14 cellular contexts compared by ENCODE assay signal in the genomic region with DNA sequence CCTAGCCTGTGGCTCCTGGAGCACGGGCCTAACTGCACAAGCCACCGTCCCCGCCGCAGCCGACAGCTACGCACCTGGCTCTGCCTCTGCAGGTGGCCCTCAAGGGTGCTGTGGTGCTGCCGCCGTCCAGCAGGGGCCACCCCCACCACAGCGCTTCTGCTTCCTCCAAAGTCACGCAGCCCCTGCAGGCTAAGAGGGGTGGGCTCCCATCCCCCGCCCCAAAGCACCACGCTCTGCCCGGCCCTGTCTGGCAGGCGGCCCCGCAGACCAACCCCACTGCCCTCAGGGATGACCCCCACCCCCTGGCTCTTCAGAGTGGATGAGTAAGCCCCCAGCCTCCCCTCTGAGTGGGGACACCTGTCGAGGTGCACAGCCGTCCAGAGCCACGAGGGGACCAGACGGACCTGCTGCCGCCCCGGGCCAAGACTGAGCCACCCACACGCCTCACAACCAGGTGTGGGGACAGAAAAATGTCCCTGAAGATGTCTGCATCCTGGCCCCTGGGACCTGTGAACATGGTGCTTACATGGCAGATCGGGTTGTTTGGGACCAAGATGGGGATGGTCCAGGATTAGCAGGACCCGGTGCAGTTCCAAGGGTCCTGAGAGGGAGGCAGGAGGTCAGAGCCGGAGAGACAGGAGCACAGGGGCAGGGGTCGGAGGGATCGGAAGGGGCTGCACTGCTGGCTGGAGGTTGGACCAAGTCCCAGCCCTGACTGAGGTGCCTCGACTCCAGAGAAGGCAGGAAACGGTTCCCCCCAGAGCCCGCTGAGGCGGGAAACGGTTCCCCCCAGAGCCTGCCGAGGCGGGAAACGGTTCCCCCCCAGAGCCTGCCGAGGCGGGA. TPM values are rescaled to one million over a fixed set of nuclear protein-coding genes. Genes with fewer than 3 reads are reported as not detected.
DNase-seq lines count a peak whose midpoint lies in the region; ATAC-seq and TF ChIP-seq lines count a peak whose summit lies in the region.
"Had no signal": no experiment of that assay in that cellular context is flagged by ENCODE, and none has a peak within 500 bp of the region (broad histone marks: within the 10 kb centered on the region; RNA-seq: fewer than 3 reads in every experiment).

No MANE protein-coding gene starts in this region.

- no peak overlapping the region for H3K4ac ChIP-seq in IMR-90 (ENCODE audit: low read depth, low read length)

- H3K27me3 ChIP-seq in IMR-90 (ENCODE audit: control insufficient read depth, insufficient read depth, low read length) (peaks cover 10% of the 10 kb centered on the region), body of pancreas (no peaks in the 10 kb centered on the region)

- H2BK5ac ChIP-seq in IMR-90 (ENCODE audit: low read depth, low read length, poor library complexity, severe bottlenecking), result no peak overlapping the region

- BruUV-seq in IMR-90 (replicated peaks; lab: Mats Ljungman, UMichigan), result no TSS peak

- no peaks in the 10 kb centered on the region for H3K9me3 Mint-ChIP-seq in natural killer cell

- no peak overlapping the region for H3K56ac ChIP-seq in IMR-90 (ENCODE audit: extremely low read depth, insufficient read depth, low read length)

- H3K18ac ChIP-seq in IMR-90 (ENCODE audit: low read depth, low read length), result no peak overlapping the region

- no peak overlapping the region for H2AK5ac ChIP-seq in IMR-90 (ENCODE audit: low read depth, low read length)

- H3K9me3 ChIP-seq in IMR-90 (ENCODE audit: control insufficient read depth, insufficient read depth, low read length) (no peaks in the 10 kb centered on the region), body of pancreas (no peaks in the 10 kb centered on the region)

- H3K14ac ChIP-seq in IMR-90 (replicated peaks; ENCODE audit: low read depth, low read length), result no peak overlapping the region

- no peak for ATAC-seq in IMR-90 (ENCODE audit: low read depth)
- peak; percentile 26 for ATAC-seq in body of pancreas
- ATAC-seq in natural killer cell, result peak in 2 of 3 donors; percentile 34 to 37
- ATAC-seq in GM18861 (IDR thresholded peaks at IDR 0.05; ENCODE audit: unreplicated experiment), result no peak

- 0 out of 2 replicates have a peak, but pooled peaks cover 4% of the 10 kb centered on the region for H3K9me1 ChIP-seq in IMR-90 (ENCODE audit: insufficient read depth, low read length)

- H3K4me2 ChIP-seq in IMR-90 (ENCODE audit: low read depth, low read length), result no peak overlapping the region
- H3K4me2 ChIP-seq: smooth muscle cell had no signal

- H3K27ac ChIP-seq in IMR-90 (ENCODE audit: insufficient read depth, low read length), result no peak overlapping the region
- no peak overlapping the region for H3K27ac ChIP-seq in body of pancreas

- H3K4me3 Mint-ChIP-seq in natural killer cell, result no peak overlapping the region

- H3K4me1 Mint-ChIP-seq in natural killer cell, result peaks cover 12 to 28% of the 10 kb centered on the region in 2 donors

- no peak overlapping the region for H3K9ac ChIP-seq in IMR-90 (ENCODE audit: low read depth, low read length)

- H2AK9ac ChIP-seq in IMR-90 (replicated peaks; ENCODE audit: low read depth, low read length, poor library complexity), result peak overlapping the region; percentile 3

- no peaks in the 10 kb centered on the region for H3K36me3 Mint-ChIP-seq in natural killer cell

- no peak overlapping the region for H4K91ac ChIP-seq in IMR-90 (ENCODE audit: insufficient read depth, low read depth, low read length)

- no peak overlapping the region for H2BK120ac ChIP-seq in IMR-90 (ENCODE audit: low read depth, low read length)

- CTCF ChIA-PET in IMR-90 (lab: Yijun Ruan, JAX), result no interaction called here

- dilution Hi-C loops in IMR-90 (cut with HindIII; ENCODE audit: low sequenced_read_pairs, unreplicated experiment), result no loop called here

- 49% methylated on average over 8 of the region's 37 CpGs; no CpG with 5 or more reads in 1 of the 2 experiments for WGBS in IMR-90 (ENCODE audit: extremely low coverage in 2 of 2, insufficient read length in 1 of 2), 2 experiments
- 24 to 35% methylated on average over 5 to 36 of the region's 37 CpGs for WGBS in body of pancreas, 2 donors

- no peak for TF ChIP-seq RAD21 in IMR-90 (IDR thresholded peaks at IDR 0.05; ENCODE audit: low read length)

- no peak overlapping the region for H4K5ac ChIP-seq in IMR-90 (ENCODE audit: low read depth, low read length)

- DNase-seq in DMS53 (lab: John Stamatoyannopoulos, UW) (peak; percentile 85), IMR-90 (no peak), body of pancreas (peak in 1 of 4 donors; percentile 54), natural killer cell (no peak), midbrain (lab: John Stamatoyannopoulos, UW) (no peak), HPDE6-E6E7 (ENCODE audit: extremely low spot score) (no peak)
- no peak for DNase-seq in stimulated activated CD4-positive, alpha-beta T cell treated with anti-CD3 and anti-CD28 coated beads, Interleukin-15, amount 100 ng/mL, for 24 hours
- DNase-seq: activated effector memory CD4-positive, alpha-beta T cell treated with Interleukin-2 at 50 U/mL for 16 hours; erythroblast; NCI-H2029 treated with DMSO at 0.1 percent for 48 hours had no signal

- no peak for TF ChIP-seq CTCF in IMR-90 (conservative IDR thresholded peaks at IDR 0.05; ENCODE audit: low read depth, low read length)
- peak in 3 of 7 experiments; percentile 21 to 46 (median 25) for TF ChIP-seq CTCF in body of pancreas (IDR thresholded peaks at IDR 0.05)
- TF ChIP-seq CTCF in natural killer cell (IDR thresholded peaks at IDR 0.05), result no peak

- H2BK20ac ChIP-seq in IMR-90 (ENCODE audit: low read depth, low read length), result no peak overlapping the region

- H4K8ac ChIP-seq in IMR-90 (ENCODE audit: low read depth in 2 of 2, low read length in 2 of 2), result no peak overlapping the region

- POLR2A ChIA-PET in IMR-90 (lab: Charles Lee; ENCODE audit: unreplicated experiment), result interaction anchor here (0.5 kb wide), 1 partner anchor 10 kb away, joined by 5 read pairs; no protein-coding TSS in a partner anchor

- no peak overlapping the region for H2AFZ ChIP-seq in IMR-90 (replicated peaks; ENCODE audit: low read length, poor library complexity)

- H3K27me3 Mint-ChIP-seq in natural killer cell (ENCODE audit: low read depth in 2 of 2), result peaks cover 0 to 6% of the 10 kb centered on the region in 2 donors

- TF ChIP-seq POLR2A in IMR-90 (IDR thresholded peaks at IDR 0.05; ENCODE audit: low read depth, low read length), result no peak
- TF ChIP-seq POLR2A in body of pancreas (IDR thresholded peaks at IDR 0.05), result no peak

- peak overlapping the region in 1 of 2 donors; percentile 31 for H3K27ac Mint-ChIP-seq in natural killer cell

- no peak overlapping the region for H3K23ac ChIP-seq in IMR-90 (ENCODE audit: low read depth, low read length)

- peaks cover 0 to 14% of the 10 kb centered on the region in 2 experiments; a peak in 2 of 4 replicates for H3K79me1 ChIP-seq in IMR-90 (ENCODE audit: low read depth in 1 of 2, low read length in 2 of 2)

- intact Hi-C loops in IMR-90 (cut with micrococcal nuclease) (no loop called here), body of pancreas (cut with DNase I) (no loop called here), natural killer cell (cut with micrococcal nuclease) (no loop called here)

- H3K36me3 ChIP-seq in IMR-90 (ENCODE audit: control insufficient read depth, insufficient read depth, low read length) (peaks cover 15% of the 10 kb centered on the region), body of pancreas (replicated peaks in 1 of 2; ENCODE audit: insufficient read depth in 1 of 2, low read depth in 2 of 2) (peaks cover 3 to 12% of the 10 kb centered on the region in 2 donors)

- H3K4me3 ChIP-seq in IMR-90 (ENCODE audit: insufficient read depth, low read depth, low read length) (no peak overlapping the region), body of pancreas (no peak overlapping the region)
- H3K4me3 ChIP-seq: smooth muscle cell had no signal

- H3K4me1 ChIP-seq in IMR-90 (ENCODE audit: control insufficient read depth, insufficient read depth, low read length), result no peaks in the 10 kb centered on the region
- H3K4me1 ChIP-seq in body of pancreas, result peaks cover 24% of the 10 kb centered on the region

- H4K20me1 ChIP-seq in IMR-90 (ENCODE audit: insufficient read depth, low read length), result peaks cover 24% of the 10 kb centered on the region

- in situ Hi-C loops in IMR-90 (cut with MboI; ENCODE audit: low sequenced_read_pairs), result no loop called here

- no peak overlapping the region for H2BK15ac ChIP-seq in IMR-90 (ENCODE audit: low read depth, low read length)

TF ChIP-seq in IMR-90, 13 proteins besides CTCF, POLR2A, EP300 and RAD21:
- TF ChIP-seq, protein P1, sequence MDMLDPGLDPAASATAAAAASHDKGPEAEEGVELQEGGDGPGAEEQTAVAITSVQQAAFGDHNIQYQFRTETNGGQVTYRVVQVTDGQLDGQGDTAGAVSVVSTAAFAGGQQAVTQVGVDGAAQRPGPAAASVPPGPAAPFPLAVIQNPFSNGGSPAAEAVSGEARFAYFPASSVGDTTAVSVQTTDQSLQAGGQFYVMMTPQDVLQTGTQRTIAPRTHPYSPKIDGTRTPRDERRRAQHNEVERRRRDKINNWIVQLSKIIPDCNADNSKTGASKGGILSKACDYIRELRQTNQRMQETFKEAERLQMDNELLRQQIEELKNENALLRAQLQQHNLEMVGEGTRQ (IDR thresholded peaks at IDR 0.05; ENCODE audit: low read depth, low read length), result no peak
- TF ChIP-seq NFE2L2 (IDR thresholded peaks at IDR 0.05; ENCODE audit: low read depth, low read length) (no peak), RCOR1 (IDR thresholded peaks at IDR 0.05; ENCODE audit: insufficient replicate concordance, low read length) (no peak), MAZ (IDR thresholded peaks at IDR 0.05; ENCODE audit: borderline replicate concordance, low read depth, low read length) (no peak), BHLHE40 (IDR thresholded peaks at IDR 0.05; ENCODE audit: low read depth, low read length) (no peak), FOS (IDR thresholded peaks at IDR 0.05; ENCODE audit: low read depth, low read length) (no peak)

RNA-seq across cellular contexts. Expression of a gene that starts 9.0 kb away (rescaled TPM):
- 1.4 and 2.2 TPM in 2 replicates for total RNA-seq in IMR-90 (2012; rRNA removed)
- 1.9 and 2.0 TPM in 2 replicates for polyA plus RNA-seq in IMR-90 (2012; rRNA removed)
- polyA plus RNA-seq in IMR-90 (2012; cell fraction: cytosol; rRNA removed), result 1.3 and 2.4 TPM in 2 replicates
- polyA plus RNA-seq in IMR-90 (2012; cell fraction: nucleus; rRNA removed; ENCODE audit: low replicate concordance), result 2.9 and 5.6 TPM in 2 replicates
- 10 to 100 TPM; 19.7 to 19.8 TPM for total RNA-seq in body of pancreas
- total RNA-seq in natural killer cell, result 100 to 1,000 TPM in 1 of 3 donors, 10 to 100 TPM in 2; 87.2 to 117 (median 89.2) TPM

RNA-seq across cellular contexts. Expression of a gene that starts 11.9 kb away (rescaled TPM):
- total RNA-seq in IMR-90 (2012; rRNA removed) (3.9 and 6.4 TPM in 2 replicates), body of pancreas (10 to 100 TPM in 1 of 2 donors, 1 to 10 TPM in 1; 9.6 to 25.1 TPM), natural killer cell (10 to 100 TPM; 33.6 to 38.3 (median 33.6) TPM)
- polyA plus RNA-seq in IMR-90 (2012; rRNA removed), result 7.3 and 7.8 TPM in 2 replicates
- polyA plus RNA-seq in IMR-90 (2012; cell fraction: cytosol; rRNA removed), result 4.9 and 5.4 TPM in 2 replicates
- 18.9 and 24.1 TPM in 2 replicates for polyA plus RNA-seq in IMR-90 (2012; cell fraction: nucleus; rRNA removed; ENCODE audit: low replicate concordance)

RNA-seq across cellular contexts. Expression of a gene that starts 19.5 kb away (rescaled TPM):
- total RNA-seq in IMR-90 (2012; rRNA removed) (not detected in 2 replicates), body of pancreas (not detected), natural killer cell (not detected)
- polyA plus RNA-seq in IMR-90 (2012; rRNA removed), result not detected in 2 replicates
- polyA plus RNA-seq in IMR-90 (2012; cell fraction: cytosol; rRNA removed), result 0.03 TPM in 2 replicates
- polyA plus RNA-seq in IMR-90 (2012; cell fraction: nucleus; rRNA removed; ENCODE audit: low replicate concordance), result 0.13 and 0.48 TPM in 2 replicates
- total RNA-seq: smooth muscle cell, subcutaneous adipose tissue had no signal
- polyA plus RNA-seq: liver, smooth muscle cell had no signal

Comparison
In these comparisons a context has a peak if more than half of its experiments do, and no peak if none do; other contexts are left out.
1. ATAC-seq: peak in body of pancreas (single experiment) and natural killer cell (2 of 3); none in IMR-90 (single experiment) and GM18861 (single experiment).
2. RNA of a gene that starts 9.0 kb away (total RNA-seq): 87.2 to 117 TPM in natural killer cell; 19.7 to 19.8 TPM in body of pancreas and 1.4 to 2.2 TPM in IMR-90; every median in the first group is over 4 times any median in the second.